17 cellular contexts compared by ENCODE assay signal in the genomic region with DNA sequence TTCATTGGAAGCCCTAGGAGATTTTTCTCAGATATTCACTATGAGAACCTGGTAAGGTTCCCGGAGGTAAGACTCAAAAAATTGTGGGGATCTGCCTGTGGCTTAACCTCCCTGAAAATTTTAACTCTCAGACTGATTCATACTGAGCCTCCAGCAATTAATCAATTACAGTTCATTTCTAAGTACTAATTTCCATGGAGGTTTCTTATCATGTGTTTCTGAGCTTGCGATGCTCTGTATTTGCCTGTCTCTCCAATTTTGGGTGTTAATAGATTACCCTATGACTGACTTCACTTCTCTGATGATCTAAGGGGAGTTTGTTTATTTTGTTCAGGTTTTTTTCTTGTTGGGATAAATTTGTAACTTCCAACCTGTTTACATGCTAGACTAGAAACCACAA.
DNase-seq lines count a peak whose midpoint lies in the region; ATAC-seq, FAIRE-seq and TF ChIP-seq lines count a peak whose summit lies in the region.
"Had no signal": no experiment of that assay in that cellular context is flagged by ENCODE, and none has a peak within 500 bp of the region (broad histone marks: within the 10 kb centered on the region; RNA-seq: fewer than 3 reads in every experiment).

No MANE protein-coding gene starts in this region.

- no peak overlapping the region for H3K9ac ChIP-seq in PC-3 (ENCODE audit: low read length)

- peak overlapping the region; percentile 88 for H3K27ac Mint-ChIP-seq in WTC11
- H3K27ac Mint-ChIP-seq: B cell; CD4-positive, alpha-beta T cell; IgD-negative memory B cell had no signal

- no peaks in the 10 kb centered on the region for H3K9me3 ChIP-seq in PC-3 (ENCODE audit: low read length)

- no peaks in the 10 kb centered on the region for H3K27me3 ChIP-seq in PC-3 (ENCODE audit: low read length)

- no peaks in the 10 kb centered on the region for H3F3A ChIP-seq in PC-3 (ENCODE audit: low read length, unreplicated experiment)

- peak; percentile 62 for FAIRE-seq in H54 (lab: Jason Lieb, UNC)
- FAIRE-seq: A204.1 had no signal

- no peaks in the 10 kb centered on the region for H3K27me3 Mint-ChIP-seq in WTC11 (ENCODE audit: low read depth)
- H3K27me3 Mint-ChIP-seq: B cell; CD4-positive, alpha-beta T cell; IgD-negative memory B cell had no signal

- no peak for TF ChIP-seq CTCF in WTC11 (IDR thresholded peaks at IDR 0.05)
- no peak for TF ChIP-seq CTCF in PC-3 (conservative IDR thresholded peaks at IDR 0.05; ENCODE audit: low read depth, low read length)

- ATAC-seq in HG03354 (IDR thresholded peaks at IDR 0.05; ENCODE audit: poor library complexity, severe bottlenecking, unreplicated experiment) (peak; percentile 71), WTC11 (no peak), PC-3 (no peak), HG02970 (IDR thresholded peaks at IDR 0.05; ENCODE audit: low FRiP score, unreplicated experiment) (no peak)
- ATAC-seq: HCT116 had no signal

- CTCF ChIA-PET in WTC11 (lab: Charles Lee) (no interaction called here), PC-3 (lab: Charles Lee) (no interaction called here)

- H3K4me3 ChIP-seq in PC-3 (ENCODE audit: low read length) = no peak overlapping the region

- no peak overlapping the region for H3K4me2 ChIP-seq in PC-3 (ENCODE audit: low read length)

- H2AFZ ChIP-seq in PC-3 (ENCODE audit: low read length) = no peak overlapping the region

- H3K9me2 ChIP-seq in PC-3 (replicated peaks; ENCODE audit: low read length) = no peaks in the 10 kb centered on the region

- no peak overlapping the region for H3K27ac ChIP-seq in PC-3 (ENCODE audit: low read length)

- no peaks in the 10 kb centered on the region for H3K36me3 ChIP-seq in PC-3 (ENCODE audit: low read depth, low read length)

- peaks cover 74% of the 10 kb centered on the region for H3K4me1 Mint-ChIP-seq in WTC11
- H3K4me1 Mint-ChIP-seq: B cell had no signal

- DNase-seq in H54 (ENCODE audit: insufficient read length, low spot score) (no peak), WTC11 (ENCODE audit: low spot score) (no peak), NCI-H2196 treated with DMSO at 0.1 percent for 48 hours (lab: John Stamatoyannopoulos, UW; ENCODE audit: unreplicated experiment) (no peak), SW 1271 (lab: John Stamatoyannopoulos, UW) (no peak), PC-3 (no peak)
- DNase-seq: C1 segment of cervical spinal cord; Calu3; CD4-positive, alpha-beta T cell; DMS 273 treated with DMSO at 0.1 percent for 48 hours; GOT3; KG1 had no signal

- no peak overlapping the region for H3K4me3 Mint-ChIP-seq in WTC11
- H3K4me3 Mint-ChIP-seq: B cell; CD4-positive, alpha-beta T cell; IgD-negative memory B cell had no signal

- H3K36me3 Mint-ChIP-seq in WTC11 = peaks cover 48% of the 10 kb centered on the region
- H3K36me3 Mint-ChIP-seq: IgD-negative memory B cell had no signal

- no peaks in the 10 kb centered on the region for H3K4me1 ChIP-seq in PC-3 (ENCODE audit: insufficient read depth, low read length)

- POLR2A ChIA-PET in WTC11 (lab: Charles Lee) (no interaction called here), PC-3 (lab: Charles Lee; ENCODE audit: unreplicated experiment) (no interaction called here)

- no peaks in the 10 kb centered on the region for H3K79me2 ChIP-seq in PC-3 (ENCODE audit: low read length)

- intact Hi-C loops in PC-3 (cut with micrococcal nuclease) = no loop called here

- TF ChIP-seq POLR2A in H54 (IDR thresholded peaks at IDR 0.05; ENCODE audit: low read depth, low read length) = no peak

- no peaks in the 10 kb centered on the region for H4K20me1 ChIP-seq in PC-3 (ENCODE audit: low read length)

- peaks cover 7% of the 10 kb centered on the region; the same call in 1 of the 2 replicates for H3K9me3 Mint-ChIP-seq in WTC11
- H3K9me3 Mint-ChIP-seq: CD4-positive, alpha-beta T cell had no signal

- BruUV-seq in PC-3 (replicated peaks; lab: Mats Ljungman, UMichigan) = no TSS peak

TF ChIP-seq in WTC11, 78 proteins besides CTCF, POLR2A, EP300 and RAD21:
- TF ChIP-seq ZNF219 (CRISPR knock-in tag; IDR thresholded peaks at IDR 0.05; ENCODE audit: borderline replicate concordance) (no peak), FOXJ3 (CRISPR knock-in tag; IDR thresholded peaks at IDR 0.05; ENCODE audit: borderline replicate concordance) (no peak), GRHL2 (CRISPR knock-in tag; IDR thresholded peaks at IDR 0.05; ENCODE audit: insufficient replicate concordance, severe bottlenecking) (no peak), KAT7 (CRISPR knock-in tag; IDR thresholded peaks at IDR 0.05; ENCODE audit: borderline replicate concordance) (no peak), RORB (CRISPR knock-in tag; IDR thresholded peaks at IDR 0.05) (no peak), CBFB (CRISPR knock-in tag; IDR thresholded peaks at IDR 0.05; ENCODE audit: low read depth) (no peak)
- TF ChIP-seq, protein P1, sequence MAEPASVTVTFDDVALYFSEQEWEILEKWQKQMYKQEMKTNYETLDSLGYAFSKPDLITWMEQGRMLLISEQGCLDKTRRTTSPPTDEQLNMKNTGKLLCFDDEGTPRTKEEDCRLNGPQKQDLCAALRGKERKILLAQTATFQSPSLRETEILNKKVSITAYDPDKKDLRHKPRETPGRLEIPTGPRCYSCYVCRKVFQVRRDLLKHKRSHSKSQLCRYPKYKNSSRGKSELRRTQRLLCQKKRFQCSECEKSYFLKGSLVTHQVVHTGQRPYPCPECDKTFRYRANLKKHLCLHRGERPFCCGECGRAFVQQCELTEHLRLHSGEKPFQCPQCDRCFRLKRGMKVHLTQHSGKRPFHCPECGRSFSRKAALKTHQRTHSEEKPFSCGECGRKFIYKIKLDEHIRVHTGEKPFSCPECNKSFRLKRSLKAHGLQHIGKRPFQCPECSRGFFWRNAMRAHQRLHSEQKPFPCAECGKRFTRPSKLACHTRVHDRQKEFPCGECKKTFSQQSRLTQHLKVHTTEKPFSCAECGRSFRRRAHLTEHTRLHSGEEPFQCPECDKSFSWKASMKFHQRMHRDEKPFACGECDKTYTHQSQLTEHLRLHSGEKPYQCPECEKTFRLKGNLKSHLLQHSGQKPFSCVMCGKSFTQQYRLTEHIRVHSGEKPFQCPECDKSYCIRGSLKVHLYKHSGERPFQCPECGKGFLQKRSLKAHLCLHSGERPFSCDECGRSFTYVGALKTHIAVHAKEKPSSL (CRISPR knock-in tag; conservative IDR thresholded peaks at IDR 0.05) = no peak
- TF ChIP-seq, protein P2, sequence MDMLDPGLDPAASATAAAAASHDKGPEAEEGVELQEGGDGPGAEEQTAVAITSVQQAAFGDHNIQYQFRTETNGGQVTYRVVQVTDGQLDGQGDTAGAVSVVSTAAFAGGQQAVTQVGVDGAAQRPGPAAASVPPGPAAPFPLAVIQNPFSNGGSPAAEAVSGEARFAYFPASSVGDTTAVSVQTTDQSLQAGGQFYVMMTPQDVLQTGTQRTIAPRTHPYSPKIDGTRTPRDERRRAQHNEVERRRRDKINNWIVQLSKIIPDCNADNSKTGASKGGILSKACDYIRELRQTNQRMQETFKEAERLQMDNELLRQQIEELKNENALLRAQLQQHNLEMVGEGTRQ (CRISPR knock-in tag; IDR thresholded peaks at IDR 0.05) = no peak
- TF ChIP-seq, protein P3, sequence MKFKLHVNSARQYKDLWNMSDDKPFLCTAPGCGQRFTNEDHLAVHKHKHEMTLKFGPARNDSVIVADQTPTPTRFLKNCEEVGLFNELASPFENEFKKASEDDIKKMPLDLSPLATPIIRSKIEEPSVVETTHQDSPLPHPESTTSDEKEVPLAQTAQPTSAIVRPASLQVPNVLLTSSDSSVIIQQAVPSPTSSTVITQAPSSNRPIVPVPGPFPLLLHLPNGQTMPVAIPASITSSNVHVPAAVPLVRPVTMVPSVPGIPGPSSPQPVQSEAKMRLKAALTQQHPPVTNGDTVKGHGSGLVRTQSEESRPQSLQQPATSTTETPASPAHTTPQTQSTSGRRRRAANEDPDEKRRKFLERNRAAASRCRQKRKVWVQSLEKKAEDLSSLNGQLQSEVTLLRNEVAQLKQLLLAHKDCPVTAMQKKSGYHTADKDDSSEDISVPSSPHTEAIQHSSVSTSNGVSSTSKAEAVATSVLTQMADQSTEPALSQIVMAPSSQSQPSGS (CRISPR knock-in tag; IDR thresholded peaks at IDR 0.05; ENCODE audit: borderline replicate concordance, low read depth) = no peak
- TF ChIP-seq, protein P4, sequence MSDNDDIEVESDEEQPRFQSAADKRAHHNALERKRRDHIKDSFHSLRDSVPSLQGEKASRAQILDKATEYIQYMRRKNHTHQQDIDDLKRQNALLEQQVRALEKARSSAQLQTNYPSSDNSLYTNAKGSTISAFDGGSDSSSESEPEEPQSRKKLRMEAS (CRISPR knock-in tag; IDR thresholded peaks at IDR 0.05) = no peak
- TF ChIP-seq, protein P5, sequence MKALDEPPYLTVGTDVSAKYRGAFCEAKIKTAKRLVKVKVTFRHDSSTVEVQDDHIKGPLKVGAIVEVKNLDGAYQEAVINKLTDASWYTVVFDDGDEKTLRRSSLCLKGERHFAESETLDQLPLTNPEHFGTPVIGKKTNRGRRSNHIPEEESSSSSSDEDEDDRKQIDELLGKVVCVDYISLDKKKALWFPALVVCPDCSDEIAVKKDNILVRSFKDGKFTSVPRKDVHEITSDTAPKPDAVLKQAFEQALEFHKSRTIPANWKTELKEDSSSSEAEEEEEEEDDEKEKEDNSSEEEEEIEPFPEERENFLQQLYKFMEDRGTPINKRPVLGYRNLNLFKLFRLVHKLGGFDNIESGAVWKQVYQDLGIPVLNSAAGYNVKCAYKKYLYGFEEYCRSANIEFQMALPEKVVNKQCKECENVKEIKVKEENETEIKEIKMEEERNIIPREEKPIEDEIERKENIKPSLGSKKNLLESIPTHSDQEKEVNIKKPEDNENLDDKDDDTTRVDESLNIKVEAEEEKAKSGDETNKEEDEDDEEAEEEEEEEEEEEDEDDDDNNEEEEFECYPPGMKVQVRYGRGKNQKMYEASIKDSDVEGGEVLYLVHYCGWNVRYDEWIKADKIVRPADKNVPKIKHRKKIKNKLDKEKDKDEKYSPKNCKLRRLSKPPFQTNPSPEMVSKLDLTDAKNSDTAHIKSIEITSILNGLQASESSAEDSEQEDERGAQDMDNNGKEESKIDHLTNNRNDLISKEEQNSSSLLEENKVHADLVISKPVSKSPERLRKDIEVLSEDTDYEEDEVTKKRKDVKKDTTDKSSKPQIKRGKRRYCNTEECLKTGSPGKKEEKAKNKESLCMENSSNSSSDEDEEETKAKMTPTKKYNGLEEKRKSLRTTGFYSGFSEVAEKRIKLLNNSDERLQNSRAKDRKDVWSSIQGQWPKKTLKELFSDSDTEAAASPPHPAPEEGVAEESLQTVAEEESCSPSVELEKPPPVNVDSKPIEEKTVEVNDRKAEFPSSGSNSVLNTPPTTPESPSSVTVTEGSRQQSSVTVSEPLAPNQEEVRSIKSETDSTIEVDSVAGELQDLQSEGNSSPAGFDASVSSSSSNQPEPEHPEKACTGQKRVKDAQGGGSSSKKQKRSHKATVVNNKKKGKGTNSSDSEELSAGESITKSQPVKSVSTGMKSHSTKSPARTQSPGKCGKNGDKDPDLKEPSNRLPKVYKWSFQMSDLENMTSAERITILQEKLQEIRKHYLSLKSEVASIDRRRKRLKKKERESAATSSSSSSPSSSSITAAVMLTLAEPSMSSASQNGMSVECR (CRISPR knock-in tag; IDR thresholded peaks at IDR 0.05; ENCODE audit: borderline replicate concordance) = no peak
